Comparison of ENCODE assay signal across 18 cellular contexts in the genomic region with DNA sequence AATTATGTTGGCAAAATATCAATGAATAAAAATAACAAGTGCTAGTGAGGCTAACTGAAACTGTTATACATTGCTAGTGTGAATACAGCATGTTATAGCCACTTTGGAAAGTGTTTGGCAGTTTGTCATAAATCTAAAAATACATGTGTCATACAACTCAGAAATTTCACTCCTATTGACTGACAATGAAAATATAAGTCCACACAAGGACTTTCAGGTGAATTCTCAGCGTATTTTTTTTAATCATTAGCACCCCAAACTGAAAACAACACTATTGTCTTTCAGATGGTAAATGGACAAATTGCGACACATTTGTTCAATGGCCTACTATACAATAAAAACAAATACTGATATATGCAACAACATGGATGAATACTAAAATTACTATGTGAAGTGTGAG.
DNase-seq lines count a peak whose midpoint lies in the region; ATAC-seq, FAIRE-seq and TF ChIP-seq lines count a peak whose summit lies in the region.
"Had no signal": no experiment of that assay in that cellular context is flagged by ENCODE, and none has a peak within 500 bp of the region (broad histone marks: within the 10 kb centered on the region; RNA-seq: fewer than 3 reads in every experiment).

No MANE protein-coding gene starts in this region.

- H3K4me3 ChIP-seq in HepG2 (replicated peaks in 1 of 3; ENCODE audit: insufficient read depth in 1 of 3, low read depth in 2 of 3, low read length in 3 of 3) (no peak overlapping the region), right lobe of liver (no peak overlapping the region), neural cell (ENCODE audit: low read length) (no peak overlapping the region), upper lobe of right lung (no peak overlapping the region)
- H3K4me3 ChIP-seq: A549; BLaER1 treated with 17β-estradiol and CSF1 and Interleukin-3, amounts not matched to agents 10 nM and 100 nM had no signal

- TF ChIP-seq POLR2A in HepG2 (IDR thresholded peaks at IDR 0.05; ENCODE audit: insufficient read depth in 1 of 2, low read depth in 2 of 2, low read length in 2 of 2) = no peak
- TF ChIP-seq POLR2A in right lobe of liver (IDR thresholded peaks at IDR 0.05) = no peak

- no TSS peak for BruUV-seq in HepG2 (replicated peaks; lab: Mats Ljungman, UMichigan)

- peaks cover 61% of the 10 kb centered on the region for H3K9me3 ChIP-seq in HepG2 (ENCODE audit: low read length)
- no peaks in the 10 kb centered on the region for H3K9me3 ChIP-seq in right lobe of liver
- no peaks in the 10 kb centered on the region for H3K9me3 ChIP-seq in neural cell (ENCODE audit: low read length)
- no peaks in the 10 kb centered on the region for H3K9me3 ChIP-seq in upper lobe of right lung
- H3K9me3 ChIP-seq: BLaER1 treated with 17β-estradiol and CSF1 and Interleukin-3, amounts not matched to agents 10 nM and 100 nM; Caco-2 had no signal

- H4K20me1 ChIP-seq in HepG2 (ENCODE audit: insufficient read depth, low read length) (no peaks in the 10 kb centered on the region), neural cell (ENCODE audit: insufficient read depth) (no peaks in the 10 kb centered on the region)
- H4K20me1 ChIP-seq: BLaER1 treated with 17β-estradiol and CSF1 and Interleukin-3, amounts not matched to agents 10 nM and 100 nM had no signal

- in situ Hi-C loops in HepG2 (cut with HindIII; ENCODE audit: extremely low pct_ligation_motif_present, low pct_unique_long_range_greater_than_20kb) = no loop called here

- H2AFZ ChIP-seq in HepG2 (ENCODE audit: low read length) (no peak overlapping the region), neural cell (ENCODE audit: low read depth, low read length) (no peak overlapping the region)

- CTCF ChIA-PET in HepG2 (lab: Yijun Ruan, JAX; ENCODE audit: low intra/inter-chr PET ratio, low total read pairs) = no interaction called here

- no peaks in the 10 kb centered on the region for H3K27me3 ChIP-seq in HepG2 (ENCODE audit: control insufficient read depth in 1 of 2, insufficient read depth in 2 of 2, low read length in 2 of 2)
- no peaks in the 10 kb centered on the region for H3K27me3 ChIP-seq in right lobe of liver
- H3K27me3 ChIP-seq in neural cell (ENCODE audit: insufficient read depth, low read depth, low read length) = no peaks in the 10 kb centered on the region
- H3K27me3 ChIP-seq in upper lobe of right lung = no peaks in the 10 kb centered on the region
- H3K27me3 ChIP-seq: BLaER1 treated with 17β-estradiol and CSF1 and Interleukin-3, amounts not matched to agents 10 nM and 100 nM had no signal

- H3F3A ChIP-seq in neural cell (ENCODE audit: insufficient read depth, low read length, poor library complexity, severe bottlenecking) = no peaks in the 10 kb centered on the region

- H3K4me2 ChIP-seq in HepG2 (ENCODE audit: low read depth, low read length) (no peak overlapping the region), neural cell (ENCODE audit: low read length) (no peak overlapping the region)
- H3K4me2 ChIP-seq: A549; BLaER1 treated with 17β-estradiol and CSF1 and Interleukin-3, amounts not matched to agents 10 nM and 100 nM had no signal

- H3K79me2 ChIP-seq in HepG2 (ENCODE audit: insufficient read depth, low read length) (no peaks in the 10 kb centered on the region), neural cell (replicated peaks; ENCODE audit: insufficient read depth, low read length) (no peaks in the 10 kb centered on the region)

- no peaks in the 10 kb centered on the region for H3K9me2 ChIP-seq in neural cell (ENCODE audit: insufficient read depth, low read length)

- no peak for ATAC-seq in HepG2
- no peak for ATAC-seq in right lobe of liver
- ATAC-seq in upper lobe of right lung = no peak
- ATAC-seq: A549; CD8-positive, alpha-beta T cell had no signal

- DNase-seq in HepG2 (ENCODE audit: low spot score) (no peak), right lobe of liver (no peak), upper lobe of right lung (no peak), HPDE6-E6E7 (ENCODE audit: extremely low spot score) (no peak)
- DNase-seq: AML-193; Caco-2; Calu3; CD4-positive, alpha-beta T cell; CD8-positive, alpha-beta T cell; DMS79 treated with DMSO at 0.1 percent for 48 hours; GF-D8 had no signal

- no peak overlapping the region for H3K9ac ChIP-seq in HepG2 (ENCODE audit: insufficient read depth, low read depth, low read length)
- no peak overlapping the region for H3K9ac ChIP-seq in neural cell (ENCODE audit: low read length)
- H3K9ac ChIP-seq: BLaER1 treated with 17β-estradiol and CSF1 and Interleukin-3, amounts not matched to agents 10 nM and 100 nM had no signal

- intact Hi-C loops in HepG2 (cut with micrococcal nuclease; ENCODE audit: unreplicated experiment) (no loop called here), right lobe of liver (cut with DNase I) (no loop called here), upper lobe of right lung (cut with DNase I) (no loop called here)

- TF ChIP-seq RAD21 in HepG2 (CRISPR knock-in tag; IDR thresholded peaks at IDR 0.05) (no peak), neural cell (conservative IDR thresholded peaks at IDR 0.05) (no peak)

- TF ChIP-seq CTCF in HepG2 (CRISPR knock-in tag; IDR thresholded peaks at IDR 0.05) (no peak), right lobe of liver (IDR thresholded peaks at IDR 0.05) (no peak), neural cell (IDR thresholded peaks at IDR 0.05; ENCODE audit: poor library complexity, severe bottlenecking) (no peak), upper lobe of right lung (IDR thresholded peaks at IDR 0.05) (no peak)

- H3K27ac ChIP-seq in HepG2 (ENCODE audit: extremely low read length, insufficient read depth, low read length) (no peak overlapping the region), right lobe of liver (no peak overlapping the region), neural cell (ENCODE audit: low read length) (no peak overlapping the region), upper lobe of right lung (no peak overlapping the region)
- H3K27ac ChIP-seq: 22Rv1; A549; BLaER1 treated with 17β-estradiol and CSF1 and Interleukin-3, amounts not matched to agents 10 nM and 100 nM; C4-2B had no signal

- TF ChIP-seq EP300 in HepG2 (IDR thresholded peaks at IDR 0.05; ENCODE audit: low read depth in 2 of 2, low read length in 2 of 2) (no peak), HepG2 (CRISPR knock-in tag; IDR thresholded peaks at IDR 0.05; ENCODE audit: borderline replicate concordance) (no peak), neural cell (conservative IDR thresholded peaks at IDR 0.05; ENCODE audit: poor library complexity, severe bottlenecking) (peak; percentile 58)

- H3K4me1 ChIP-seq in HepG2 (ENCODE audit: insufficient read depth, low read length) = no peaks in the 10 kb centered on the region
- no peaks in the 10 kb centered on the region for H3K4me1 ChIP-seq in right lobe of liver
- no peaks in the 10 kb centered on the region for H3K4me1 ChIP-seq in upper lobe of right lung
- H3K4me1 ChIP-seq: A549, Caco-2 had no signal

- POLR2A ChIA-PET in HepG2 (lab: Yijun Ruan, JAX) = no interaction called here

- FAIRE-seq in HepG2 (lab: Jason Lieb, UNC) = no peak
- FAIRE-seq: A549, G401.6, GM19239 had no signal

- H3K36me3 ChIP-seq in HepG2 (replicated peaks in 1 of 2; ENCODE audit: control insufficient read depth in 1 of 2, insufficient read depth in 2 of 2, low read length in 2 of 2) = no peaks in the 10 kb centered on the region
- H3K36me3 ChIP-seq in right lobe of liver = no peaks in the 10 kb centered on the region
- H3K36me3 ChIP-seq in neural cell (ENCODE audit: insufficient read depth, low read length) = no peaks in the 10 kb centered on the region
- H3K36me3 ChIP-seq in upper lobe of right lung = no peaks in the 10 kb centered on the region
- H3K36me3 ChIP-seq: BLaER1 treated with 17β-estradiol and CSF1 and Interleukin-3, amounts not matched to agents 10 nM and 100 nM had no signal

- 36% methylated on average over 2 of the region's 2 CpGs for WGBS in HepG2 (ENCODE audit: low lambda C conversion rate)
- 49% methylated on average over 2 of the region's 2 CpGs for WGBS in right lobe of liver (ENCODE audit: insufficient coverage, low coverage, low lambda C conversion rate, missing lambda C conversion rate)

TF ChIP-seq in neural cell, 6 proteins besides CTCF, POLR2A, EP300 and RAD21:
- TF ChIP-seq SMC3 (conservative IDR thresholded peaks at IDR 0.05; ENCODE audit: poor library complexity) (no peak), EZH2 (IDR thresholded peaks at IDR 0.05; ENCODE audit: borderline replicate concordance, insufficient read depth, low read length, poor library complexity, severe bottlenecking) (no peak), MXI1 (conservative IDR thresholded peaks at IDR 0.05; ENCODE audit: poor library complexity, severe bottlenecking) (no peak), POLR2AphosphoS5 (IDR thresholded peaks at IDR 0.05) (no peak), TAF1 (IDR thresholded peaks at IDR 0.05; ENCODE audit: low read depth) (no peak)
- TF ChIP-seq, protein P1, sequence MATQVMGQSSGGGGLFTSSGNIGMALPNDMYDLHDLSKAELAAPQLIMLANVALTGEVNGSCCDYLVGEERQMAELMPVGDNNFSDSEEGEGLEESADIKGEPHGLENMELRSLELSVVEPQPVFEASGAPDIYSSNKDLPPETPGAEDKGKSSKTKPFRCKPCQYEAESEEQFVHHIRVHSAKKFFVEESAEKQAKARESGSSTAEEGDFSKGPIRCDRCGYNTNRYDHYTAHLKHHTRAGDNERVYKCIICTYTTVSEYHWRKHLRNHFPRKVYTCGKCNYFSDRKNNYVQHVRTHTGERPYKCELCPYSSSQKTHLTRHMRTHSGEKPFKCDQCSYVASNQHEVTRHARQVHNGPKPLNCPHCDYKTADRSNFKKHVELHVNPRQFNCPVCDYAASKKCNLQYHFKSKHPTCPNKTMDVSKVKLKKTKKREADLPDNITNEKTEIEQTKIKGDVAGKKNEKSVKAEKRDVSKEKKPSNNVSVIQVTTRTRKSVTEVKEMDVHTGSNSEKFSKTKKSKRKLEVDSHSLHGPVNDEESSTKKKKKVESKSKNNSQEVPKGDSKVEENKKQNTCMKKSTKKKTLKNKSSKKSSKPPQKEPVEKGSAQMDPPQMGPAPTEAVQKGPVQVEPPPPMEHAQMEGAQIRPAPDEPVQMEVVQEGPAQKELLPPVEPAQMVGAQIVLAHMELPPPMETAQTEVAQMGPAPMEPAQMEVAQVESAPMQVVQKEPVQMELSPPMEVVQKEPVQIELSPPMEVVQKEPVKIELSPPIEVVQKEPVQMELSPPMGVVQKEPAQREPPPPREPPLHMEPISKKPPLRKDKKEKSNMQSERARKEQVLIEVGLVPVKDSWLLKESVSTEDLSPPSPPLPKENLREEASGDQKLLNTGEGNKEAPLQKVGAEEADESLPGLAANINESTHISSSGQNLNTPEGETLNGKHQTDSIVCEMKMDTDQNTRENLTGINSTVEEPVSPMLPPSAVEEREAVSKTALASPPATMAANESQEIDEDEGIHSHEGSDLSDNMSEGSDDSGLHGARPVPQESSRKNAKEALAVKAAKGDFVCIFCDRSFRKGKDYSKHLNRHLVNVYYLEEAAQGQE (IDR thresholded peaks at IDR 0.05; ENCODE audit: borderline replicate concordance) = no peak
